Comparison of ENCODE assay signal across 28 cellular contexts in genomic region chr12:121373748-121374147, GRCh38.
"Had no signal": no experiment of that assay in that cellular context is flagged by ENCODE, and none has a peak within 500 bp of the region (broad histone marks: within the 10 kb centered on the region; RNA-seq: fewer than 3 reads in every experiment).

No MANE protein-coding gene starts in this region.

- H3K4me3 ChIP-seq: neural progenitor cell, ovary, psoas muscle, right lobe of liver, sigmoid colon, suprapubic skin, testis, tibial artery, transverse colon, upper lobe of right lung, uterus had no signal

- H3K4me1 ChIP-seq: neural progenitor cell, parathyroid adenoma, sigmoid colon, suprapubic skin, testis, tibial artery, upper lobe of right lung, uterus had no signal

- DNase-seq: naive thymus-derived CD4-positive, alpha-beta T cell; occipital lobe; ovary; psoas muscle; right cardiac atrium; right lobe of liver; sigmoid colon; small intestine; stimulated activated CD4-positive, alpha-beta T cell treated with anti-CD3 and anti-CD28 coated beads, Interleukin-15, amount 100 ng/mL, for 24 hours; stimulated activated CD4-positive, alpha-beta T cell treated with anti-CD3 and anti-CD28 coated beads, Interleukin-2, amount 100 ng/mL, for 24 hours; stimulated activated CD4-positive, alpha-beta T cell treated with anti-CD3 and anti-CD28 coated beads, Interleukin-2, amount 100 ng/mL, for 48 hours; stimulated activated CD4-positive, alpha-beta T cell treated with anti-CD3 and anti-CD28 coated beads, Interleukin-4, amount 100 ng/mL, for 24 hours; stimulated activated naive CD4-positive, alpha-beta T cell; stimulated activated naive CD8-positive, alpha-beta T cell treated with anti-CD3 and anti-CD28 coated beads, Interleukin-15, amount 100 ng/mL, for 72 hours; stimulated activated naive CD8-positive, alpha-beta T cell treated with anti-CD3 and anti-CD28 coated beads, Interleukin-15, Interleukin-2, amounts not matched to agents 100 U/mL and 50 U/mL, for 24 hours; substantia nigra; tibial artery; transverse colon; upper lobe of right lung; uterus had no signal

- H3K36me3 Mint-ChIP-seq: naive thymus-derived CD4-positive, alpha-beta T cell; neural progenitor cell; stimulated activated effector memory CD8-positive, alpha-beta T cell treated with anti-CD3 and anti-CD28 coated beads, Interleukin-12 subunit alpha, Interleukin-12 subunit beta, amount 100 ng/mL, for 72 hours; type B pancreatic cell had no signal

- H3K36me3 ChIP-seq: neural progenitor cell, ovary, right lobe of liver, sigmoid colon, suprapubic skin, tibial artery, transverse colon, upper lobe of right lung, uterus had no signal

- H3K4me3 Mint-ChIP-seq: naive thymus-derived CD4-positive, alpha-beta T cell; nephron; neural progenitor cell; stimulated activated effector memory CD8-positive, alpha-beta T cell treated with anti-CD3 and anti-CD28 coated beads, Interleukin-12 subunit alpha, Interleukin-12 subunit beta, amount 100 ng/mL, for 72 hours; stimulated activated naive CD8-positive, alpha-beta T cell treated with anti-CD3 and anti-CD28 coated beads, Interleukin-15, amount 100 ng/mL, for 72 hours; type B pancreatic cell had no signal

- FAIRE-seq: small intestine had no signal

- H3K9me3 Mint-ChIP-seq: nephron; stimulated activated effector memory CD8-positive, alpha-beta T cell treated with anti-CD3 and anti-CD28 coated beads, Interleukin-12 subunit alpha, Interleukin-12 subunit beta, amount 100 ng/mL, for 72 hours; type B pancreatic cell had no signal

- H3K27me3 Mint-ChIP-seq: progenitor cell of endocrine pancreas; stimulated activated naive CD8-positive, alpha-beta T cell treated with anti-CD3 and anti-CD28 coated beads, Interleukin-15, amount 100 ng/mL, for 72 hours; type B pancreatic cell had no signal

- H3K4me1 Mint-ChIP-seq: nephron; neural progenitor cell; stimulated activated effector memory CD8-positive, alpha-beta T cell treated with anti-CD3 and anti-CD28 coated beads, Interleukin-12 subunit alpha, Interleukin-12 subunit beta, amount 100 ng/mL, for 72 hours; stimulated activated naive CD8-positive, alpha-beta T cell treated with anti-CD3 and anti-CD28 coated beads, Interleukin-15, amount 100 ng/mL, for 72 hours had no signal

- H3K9ac ChIP-seq: neural progenitor cell, parathyroid adenoma had no signal

- H3K27me3 ChIP-seq: neural progenitor cell, ovary, right lobe of liver, sigmoid colon, suprapubic skin, testis, tibial artery, transverse colon, upper lobe of right lung, uterus had no signal

- ATAC-seq: naive thymus-derived CD4-positive, alpha-beta T cell; psoas muscle; right cardiac atrium; right lobe of liver; stimulated activated effector memory CD8-positive, alpha-beta T cell treated with anti-CD3 and anti-CD28 coated beads, Interleukin-12 subunit alpha, Interleukin-12 subunit beta, amount 100 ng/mL, for 72 hours; stimulated activated naive CD8-positive, alpha-beta T cell treated with anti-CD3 and anti-CD28 coated beads, Interleukin-15, amount 100 ng/mL, for 72 hours; stimulated activated naive CD8-positive, alpha-beta T cell treated with anti-CD3 and anti-CD28 coated beads, Interleukin-15, Interleukin-2, amounts not matched to agents 100 U/mL and 50 U/mL, for 24 hours; upper lobe of right lung had no signal

- H3K4me2 ChIP-seq: neural progenitor cell had no signal

- H3K27ac Mint-ChIP-seq: naive thymus-derived CD4-positive, alpha-beta T cell; nephron; neural progenitor cell; stimulated activated effector memory CD8-positive, alpha-beta T cell treated with anti-CD3 and anti-CD28 coated beads, Interleukin-12 subunit alpha, Interleukin-12 subunit beta, amount 100 ng/mL, for 72 hours; type B pancreatic cell had no signal

- H3K9me3 ChIP-seq: ovary, psoas muscle, right lobe of liver, sigmoid colon, suprapubic skin, testis, tibial artery, transverse colon, upper lobe of right lung, uterus had no signal

- H2AFZ ChIP-seq: neural progenitor cell, parathyroid adenoma had no signal

- H3K27ac ChIP-seq: neural progenitor cell, ovary, parathyroid adenoma, psoas muscle, right lobe of liver, sigmoid colon, suprapubic skin, testis, tibial artery, transverse colon, upper lobe of right lung, uterus had no signal

- H3K79me2 ChIP-seq: parathyroid adenoma had no signal
